ENCODE assay signal across 8 cellular contexts in the genomic region with DNA sequence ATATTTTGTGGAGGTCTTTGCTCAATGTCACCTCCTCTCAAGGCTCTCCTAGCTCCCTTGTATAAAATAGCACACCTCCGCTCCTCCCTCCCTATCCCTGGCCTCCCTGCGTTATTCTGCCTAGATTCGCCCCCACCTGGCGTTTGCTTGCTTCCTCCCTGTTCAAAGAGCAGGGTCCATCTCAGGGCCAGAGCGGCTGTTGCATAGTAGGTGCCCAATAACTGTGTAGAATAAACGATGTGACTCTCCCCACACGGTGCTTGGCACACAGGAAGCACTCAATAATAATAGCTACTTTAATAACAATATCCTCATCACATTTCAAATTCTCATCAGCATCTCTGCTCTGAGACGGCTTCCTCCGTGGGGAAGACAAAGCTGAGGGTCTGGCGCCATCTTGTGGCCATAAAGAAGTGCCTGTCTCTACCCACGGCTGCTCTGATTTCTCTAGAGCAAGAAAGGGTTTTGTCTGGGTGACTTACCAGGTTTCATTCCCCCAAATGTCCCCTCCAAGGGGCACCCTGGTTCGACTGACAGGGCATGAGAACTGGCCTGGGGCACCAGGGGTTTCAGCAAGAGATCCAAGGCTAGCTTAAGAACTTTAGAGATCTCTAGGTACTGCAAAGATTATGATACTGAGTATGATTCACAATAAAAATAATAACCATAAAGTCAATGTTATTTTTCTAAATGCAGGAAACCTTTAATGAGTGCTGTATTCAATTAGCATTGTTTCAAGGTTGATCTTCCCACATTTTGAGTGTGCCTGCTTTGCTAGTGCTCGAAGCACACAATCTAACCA. TPM values are rescaled to one million over a fixed set of nuclear protein-coding genes. Genes with fewer than 3 reads are reported as not detected.
DNase-seq lines count a peak whose midpoint lies in the region; ATAC-seq and TF ChIP-seq lines count a peak whose summit lies in the region.

No MANE protein-coding gene starts in this region.

- H3K27me3 Mint-ChIP-seq in activated T-helper 1 cell treated with anti-CD3 and anti-CD28 coated beads, Interleukin-12 subunit alpha, Interleukin-12 subunit beta, Interleukin-2, Interleukin-4 antibody, amounts not matched to agents 30 ng/mL and 10 ng/mL and 1 ng/mL, durations not matched to agents 14 hours and 24 hours and 36 hours (ENCODE audit: insufficient read depth): peaks cover 31% of the 10 kb centered on the region

- peak; percentile 22 for DNase-seq in DMS79 (lab: John Stamatoyannopoulos, UW)
- DNase-seq in LHCN-M2 (ENCODE audit: low read depth): peak; percentile 75
- peak; percentile 66 for DNase-seq in RWPE1 (ENCODE audit: low spot score)
- DNase-seq in activated T-helper 1 cell treated with anti-CD3 and anti-CD28 coated beads, Interleukin-12 subunit alpha, Interleukin-12 subunit beta, Interleukin-2, Interleukin-4 antibody, amounts not matched to agents 30 ng/mL and 10 ng/mL and 1 ng/mL, durations not matched to agents 14 hours and 24 hours and 36 hours (ENCODE audit: low spot score): peak; percentile 66
- peak; percentile 69 for DNase-seq in fibroblast of the conjunctiva (ENCODE audit: low read depth)
- DNase-seq in nucleus accumbens (lab: John Stamatoyannopoulos, UW): peak in 52 of 56 donors; percentile 11 to 90 (median 50)
- peak; percentile 95 for DNase-seq in superior temporal gyrus (ENCODE audit: extremely low spot score)

- no peak overlapping the region for H3K27ac Mint-ChIP-seq in activated T-helper 1 cell treated with anti-CD3 and anti-CD28 coated beads, Interleukin-12 subunit alpha, Interleukin-12 subunit beta, Interleukin-2, Interleukin-4 antibody, amounts not matched to agents 30 ng/mL and 10 ng/mL and 1 ng/mL, durations not matched to agents 14 hours and 24 hours and 36 hours

- no peak overlapping the region for H3K27ac ChIP-seq in RWPE1

- H3K4me3 Mint-ChIP-seq in activated T-helper 1 cell treated with anti-CD3 and anti-CD28 coated beads, Interleukin-12 subunit alpha, Interleukin-12 subunit beta, Interleukin-2, Interleukin-4 antibody, amounts not matched to agents 30 ng/mL and 10 ng/mL and 1 ng/mL, durations not matched to agents 14 hours and 24 hours and 36 hours: no peak overlapping the region

- peaks cover 36% of the 10 kb centered on the region for H3K4me1 Mint-ChIP-seq in activated T-helper 1 cell treated with anti-CD3 and anti-CD28 coated beads, Interleukin-12 subunit alpha, Interleukin-12 subunit beta, Interleukin-2, Interleukin-4 antibody, amounts not matched to agents 30 ng/mL and 10 ng/mL and 1 ng/mL, durations not matched to agents 14 hours and 24 hours and 36 hours (ENCODE audit: low read depth)

- TF ChIP-seq CTCF in RWPE1 (conservative IDR thresholded peaks at IDR 0.05; ENCODE audit: low read depth): peak; percentile 95

- no peak for ATAC-seq in HG02759 (IDR thresholded peaks at IDR 0.05; ENCODE audit: unreplicated experiment)

- POLR2A ChIA-PET in RWPE1 (lab: Yijun Ruan, JAX; ENCODE audit: low non-redundant PET): no interaction called here

- CTCF ChIA-PET in RWPE1 (lab: Yijun Ruan, JAX): interaction anchor here (0.6 to 6.0 kb wide), 21 partner anchors 9 to 1295 kb away, joined by 3 to 79 read pairs (median 4); a partner anchor contains a TSS

- H3K36me3 Mint-ChIP-seq in activated T-helper 1 cell treated with anti-CD3 and anti-CD28 coated beads, Interleukin-12 subunit alpha, Interleukin-12 subunit beta, Interleukin-2, Interleukin-4 antibody, amounts not matched to agents 30 ng/mL and 10 ng/mL and 1 ng/mL, durations not matched to agents 14 hours and 24 hours and 36 hours (ENCODE audit: low read depth): peaks cover 3% of the 10 kb centered on the region

- intact Hi-C loops in activated T-helper 1 cell treated with anti-CD3 and anti-CD28 coated beads, Interleukin-12 subunit alpha, Interleukin-12 subunit beta, Interleukin-2, Interleukin-4 antibody, amounts not matched to agents 30 ng/mL and 10 ng/mL and 1 ng/mL, durations not matched to agents 14 hours and 24 hours and 36 hours (cut with micrococcal nuclease): loop anchor here (1.0 to 10.0 kb wide), 6 partner anchors 23 to 459 kb away; no protein-coding TSS in a partner anchor

- H3K9me3 Mint-ChIP-seq in activated T-helper 1 cell treated with anti-CD3 and anti-CD28 coated beads, Interleukin-12 subunit alpha, Interleukin-12 subunit beta, Interleukin-2, Interleukin-4 antibody, amounts not matched to agents 30 ng/mL and 10 ng/mL and 1 ng/mL, durations not matched to agents 14 hours and 24 hours and 36 hours: no peaks in the 10 kb centered on the region

RNA-seq across cellular contexts. Expression of a gene that starts 16.1 kb away (rescaled TPM):
- total RNA-seq in LHCN-M2 (2014; rRNA removed): 47.1 and 54.4 TPM in 2 replicates
- polyA plus RNA-seq in LHCN-M2 (2012): 48.4 TPM
- 29.0 and 29.2 TPM in 2 replicates for total RNA-seq in activated T-helper 1 cell treated with anti-CD3 and anti-CD28 coated beads, Interleukin-12 subunit alpha, Interleukin-12 subunit beta, Interleukin-2, Interleukin-4 antibody, amounts not matched to agents 30 ng/mL and 10 ng/mL and 1 ng/mL, durations not matched to agents 14 hours and 24 hours and 36 hours

RNA-seq across cellular contexts. Expression of a gene that starts 52.9 kb away (rescaled TPM):
- 0.19 and 0.29 TPM in 2 replicates for total RNA-seq in LHCN-M2 (2014; rRNA removed)
- 0.60 TPM for polyA plus RNA-seq in LHCN-M2 (2012)
- not detected in 2 replicates for total RNA-seq in activated T-helper 1 cell treated with anti-CD3 and anti-CD28 coated beads, Interleukin-12 subunit alpha, Interleukin-12 subunit beta, Interleukin-2, Interleukin-4 antibody, amounts not matched to agents 30 ng/mL and 10 ng/mL and 1 ng/mL, durations not matched to agents 14 hours and 24 hours and 36 hours

Comparison
In these comparisons a context has a peak if more than half of its experiments do, and no peak if none do; other contexts are left out.
1. DNase-seq: peak in every context shown above with its lines; median percentile 95 in superior temporal gyrus; 75 in LHCN-M2; 69 in fibroblast of the conjunctiva; 66 in RWPE1; 66 in activated T-helper 1 cell treated with anti-CD3 and anti-CD28 coated beads, Interleukin-12 subunit alpha, Interleukin-12 subunit beta, Interleukin-2, Interleukin-4 antibody, amounts not matched to agents 30 ng/mL and 10 ng/mL and 1 ng/mL, durations not matched to agents 14 hours and 24 hours and 36 hours; 50 in nucleus accumbens; 22 in DMS79.